In genomic region chr3:172848910-172849309, GRCh38 we compare ENCODE assay signal across 22 cellular contexts.
DNase-seq lines count a peak whose midpoint lies in the region; ATAC-seq and TF ChIP-seq lines count a peak whose summit lies in the region.
"Had no signal": no experiment of that assay in that cellular context is flagged by ENCODE, and none has a peak within 500 bp of the region (broad histone marks: within the 10 kb centered on the region; RNA-seq: fewer than 3 reads in every experiment).

No MANE protein-coding gene starts in this region.

- no peak overlapping the region for H3K27ac Mint-ChIP-seq in T-helper 2 cell treated with Interferon-gamma antibody and Interleukin-4, amounts not matched to agents 5 μg/mL and 100 μg/mL, for 36 hours
- H3K27ac Mint-ChIP-seq: brain; CD8-positive, alpha-beta memory T cell; stimulated activated naive CD8-positive, alpha-beta T cell treated with anti-CD3 and anti-CD28 coated beads, Interleukin-15, Interleukin-2, amounts not matched to agents 100 ng/mL and 50 ng/mL, for 24 hours had no signal

- H3K79me2 ChIP-seq in SK-N-SH (ENCODE audit: insufficient read depth) = no peaks in the 10 kb centered on the region

- no peak overlapping the region for H3K27ac ChIP-seq in SK-N-SH (ENCODE audit: low read depth in 2 of 2, low read length in 1 of 2)
- H3K27ac ChIP-seq: 22Rv1 had no signal

- no peak for TF ChIP-seq RAD21 in SK-N-SH (IDR thresholded peaks at IDR 0.05; ENCODE audit: low read length)

- no peaks in the 10 kb centered on the region for H3K9me3 Mint-ChIP-seq in T-helper 2 cell treated with Interferon-gamma antibody and Interleukin-4, amounts not matched to agents 5 μg/mL and 100 μg/mL, for 36 hours
- H3K9me3 Mint-ChIP-seq: brain; CD8-positive, alpha-beta memory T cell; stimulated activated naive CD8-positive, alpha-beta T cell treated with anti-CD3 and anti-CD28 coated beads, Interleukin-15, Interleukin-2, amounts not matched to agents 100 ng/mL and 50 ng/mL, for 24 hours had no signal

- ATAC-seq in SK-N-SH treated with all-trans-retinoic acid at 6 μM for 48 hours = no peak
- no peak for ATAC-seq in GM18498 (IDR thresholded peaks at IDR 0.05; ENCODE audit: unreplicated experiment)
- ATAC-seq: PC-3 had no signal

- no peaks in the 10 kb centered on the region; a peak in 1 of 4 replicates for H3K4me1 ChIP-seq in SK-N-SH (ENCODE audit: control insufficient read depth in 1 of 2, insufficient read depth in 2 of 2, low read depth in 1 of 2, low read length in 1 of 2)

- H3K9me2 ChIP-seq in SK-N-SH = no peaks in the 10 kb centered on the region

- H2AFZ ChIP-seq in SK-N-SH (ENCODE audit: low read depth) = no peak overlapping the region

- no peaks in the 10 kb centered on the region for H3F3A ChIP-seq in SK-N-SH (replicated peaks; ENCODE audit: insufficient read depth)

- H3K4me3 Mint-ChIP-seq in T-helper 2 cell treated with Interferon-gamma antibody and Interleukin-4, amounts not matched to agents 5 μg/mL and 100 μg/mL, for 36 hours = no peak overlapping the region
- H3K4me3 Mint-ChIP-seq: brain; CD8-positive, alpha-beta memory T cell; stimulated activated naive CD8-positive, alpha-beta T cell treated with anti-CD3 and anti-CD28 coated beads, Interleukin-15, Interleukin-2, amounts not matched to agents 100 ng/mL and 50 ng/mL, for 24 hours had no signal

- no peak overlapping the region for H3K4me2 ChIP-seq in SK-N-SH

- H3K36me3 Mint-ChIP-seq in T-helper 2 cell treated with Interferon-gamma antibody and Interleukin-4, amounts not matched to agents 5 μg/mL and 100 μg/mL, for 36 hours (ENCODE audit: low read depth) = no peaks in the 10 kb centered on the region
- H3K36me3 Mint-ChIP-seq: brain; CD8-positive, alpha-beta memory T cell had no signal

- H3K27me3 ChIP-seq in SK-N-SH (ENCODE audit: insufficient read depth) = no peaks in the 10 kb centered on the region

- DNase-seq in SK-N-SH (no peak), amniotic epithelial cell (ENCODE audit: low read depth) (peak; percentile 75), fibroblast of villous mesenchyme (ENCODE audit: low read depth) (peak; percentile 45), RKO (ENCODE audit: low spot score) (no peak), DMS114 treated with DMSO at 0.1 percent for 48 hours (lab: John Stamatoyannopoulos, UW; ENCODE audit: unreplicated experiment) (no peak)
- no peak for DNase-seq in T-helper 2 cell treated with Interferon-gamma antibody and Interleukin-4, amounts not matched to agents 5 μg/mL and 100 μg/mL, for 36 hours (ENCODE audit: low spot score)
- DNase-seq: activated CD4-positive, CD25-positive, alpha-beta regulatory T cell; activated gamma-delta T cell; CD8-positive, alpha-beta memory T cell; effector CD8-positive, alpha-beta T cell; GDM1; KG1; kidney; NCI-H1436 treated with DMSO at 0.1 percent for 48 hours; NCI-H510A treated with DMSO at 0.1 percent for 48 hours; occipital lobe; PC-3 had no signal

- WGBS in SK-N-SH (ENCODE audit: low lambda C conversion rate) = 19% methylated on average over 1 of the region's 1 CpG

- H3K4me3 ChIP-seq in SK-N-SH (ENCODE audit: low read depth in 2 of 2, low read length in 1 of 2) = no peak overlapping the region
- H3K4me3 ChIP-seq in fibroblast of villous mesenchyme (ENCODE audit: low read depth, low read length) = no peak overlapping the region

- peaks cover 5% of the 10 kb centered on the region for H3K4me1 Mint-ChIP-seq in T-helper 2 cell treated with Interferon-gamma antibody and Interleukin-4, amounts not matched to agents 5 μg/mL and 100 μg/mL, for 36 hours (ENCODE audit: low read depth)
- H3K4me1 Mint-ChIP-seq: CD8-positive, alpha-beta memory T cell had no signal

- POLR2A ChIA-PET in SK-N-SH (lab: Yijun Ruan, JAX) = no interaction called here

- H3K27me3 Mint-ChIP-seq in T-helper 2 cell treated with Interferon-gamma antibody and Interleukin-4, amounts not matched to agents 5 μg/mL and 100 μg/mL, for 36 hours (ENCODE audit: low read depth) = peaks cover 2% of the 10 kb centered on the region
- H3K27me3 Mint-ChIP-seq: brain had no signal

- no peak for TF ChIP-seq CTCF in SK-N-SH (IDR thresholded peaks at IDR 0.05)
- no peak for TF ChIP-seq CTCF in fibroblast of villous mesenchyme (IDR thresholded peaks at IDR 0.05; ENCODE audit: insufficient read depth, low read depth, low read length)

- TF ChIP-seq EP300 in SK-N-SH (IDR thresholded peaks at IDR 0.05; ENCODE audit: borderline replicate concordance in 1 of 2, low read depth in 1 of 2, low read length in 1 of 2) = no peak

- CTCF ChIA-PET in SK-N-SH (lab: Yijun Ruan, JAX) = interaction anchor here (1.3 kb wide), 1 partner anchor 13 kb away, joined by 5 read pairs; no protein-coding TSS in a partner anchor

- no peaks in the 10 kb centered on the region for H4K20me1 ChIP-seq in SK-N-SH (ENCODE audit: insufficient read depth)

- H3K9me3 ChIP-seq in SK-N-SH = no peaks in the 10 kb centered on the region

- H3K36me3 ChIP-seq in SK-N-SH (replicated peaks in 1 of 2; ENCODE audit: control insufficient read depth in 1 of 2, insufficient read depth in 2 of 2, low read length in 1 of 2) = no peaks in the 10 kb centered on the region

- no peak overlapping the region for H3K9ac ChIP-seq in SK-N-SH

TF ChIP-seq in SK-N-SH treated with all-trans-retinoic acid at 6 μM for 48 hours, 23 proteins besides CTCF, POLR2A, EP300 and RAD21:
- TF ChIP-seq ZNF8 (CRISPR knock-in tag; IDR thresholded peaks at IDR 0.05) (no peak), ARNTL (CRISPR knock-in tag; IDR thresholded peaks at IDR 0.05; ENCODE audit: borderline replicate concordance, low read depth) (no peak), ZNF565 (CRISPR knock-in tag; conservative IDR thresholded peaks at IDR 0.05; ENCODE audit: low read depth) (no peak), PPARA (CRISPR knock-in tag; IDR thresholded peaks at IDR 0.05; ENCODE audit: borderline replicate concordance) (no peak), ISL1 (CRISPR knock-in tag; IDR thresholded peaks at IDR 0.05) (peak; percentile 77), TCF4 (CRISPR knock-in tag; IDR thresholded peaks at IDR 0.05; ENCODE audit: borderline replicate concordance) (no peak), GLIS3 (CRISPR knock-in tag; IDR thresholded peaks at IDR 0.05) (no peak), POU6F1 (CRISPR knock-in tag; IDR thresholded peaks at IDR 0.05; ENCODE audit: borderline replicate concordance, low read depth) (no peak)

TF ChIP-seq in SK-N-SH, 30 proteins besides CTCF, POLR2A, EP300 and RAD21:
- no peak for TF ChIP-seq RCOR1 (IDR thresholded peaks at IDR 0.05; ENCODE audit: low read length)
TF ChIP-seq in SK-N-SH: peak in this region for 0.

Comparison
In these comparisons a context has a peak if more than half of its experiments do, and no peak if none do; other contexts are left out.
1. DNase-seq: peak in amniotic epithelial cell (single experiment) and fibroblast of villous mesenchyme (single experiment); none in SK-N-SH (single experiment), T-helper 2 cell treated with Interferon-gamma antibody and Interleukin-4, amounts not matched to agents 5 μg/mL and 100 μg/mL, for 36 hours (single experiment), RKO (single experiment) and DMS114 treated with DMSO at 0.1 percent for 48 hours (single experiment).